15 cellular contexts compared by ENCODE assay signal in genomic region chr4:1535926-1536578, GRCh38.
DNase-seq lines count a peak whose midpoint lies in the region; ATAC-seq, FAIRE-seq and TF ChIP-seq lines count a peak whose summit lies in the region.
"Had no signal": no experiment of that assay in that cellular context is flagged by ENCODE, and none has a peak within 500 bp of the region (broad histone marks: within the 10 kb centered on the region; RNA-seq: fewer than 3 reads in every experiment).

No MANE protein-coding gene starts in this region.

- no peak for TF ChIP-seq RAD21 in HepG2 (CRISPR knock-in tag; IDR thresholded peaks at IDR 0.05)

- FAIRE-seq in HepG2 (lab: Jason Lieb, UNC) (no peak), D721Med (lab: Jason Lieb, UNC) (no peak)
- FAIRE-seq: GM18507, H54 had no signal

- H3K27me3 ChIP-seq in right lobe of liver = no peaks in the 10 kb centered on the region
- peaks cover 14 to 65% of the 10 kb centered on the region in 2 experiments; a peak in 4 of 5 replicates for H3K27me3 ChIP-seq in HepG2 (ENCODE audit: control insufficient read depth in 1 of 2, insufficient read depth in 2 of 2, low read length in 2 of 2)
- peaks cover 34% of the 10 kb centered on the region for H3K27me3 ChIP-seq in lower lobe of right lung (ENCODE audit: low read depth)
- peaks cover 0 to 67% (median 25%) of the 10 kb centered on the region in 7 donors for H3K27me3 ChIP-seq in spleen (replicated peaks in 1 of 7)
- H3K27me3 ChIP-seq: BLaER1 treated with 17β-estradiol and CSF1 and Interleukin-3, amounts not matched to agents 10 nM and 100 nM had no signal

- intact Hi-C loops in right lobe of liver (cut with DNase I) = no loop called here
- intact Hi-C loops in HepG2 (cut with micrococcal nuclease; ENCODE audit: unreplicated experiment) = no loop called here
- intact Hi-C loops in left cardiac atrium (cut with DNase I) = no loop called here
- intact Hi-C loops in lower lobe of right lung (cut with DNase I) = no loop called here
- intact Hi-C loops in spleen (cut with DNase I; ENCODE audit: low total_unique reads) = no loop called here

- H3K27ac Mint-ChIP-seq in stimulated activated memory B cell treated with anti-CD40 and anti-IgM and Interleukin-4, amounts not matched to agents 10 μg/mL and 1 μg/mL and 100 μg/mL, for 72 hours = no peak overlapping the region

- H3K9me3 ChIP-seq in right lobe of liver (no peaks in the 10 kb centered on the region), HepG2 (ENCODE audit: low read length) (no peaks in the 10 kb centered on the region), lower lobe of right lung (no peaks in the 10 kb centered on the region), spleen (no peaks in the 10 kb centered on the region)
- H3K9me3 ChIP-seq: BLaER1 treated with 17β-estradiol and CSF1 and Interleukin-3, amounts not matched to agents 10 nM and 100 nM had no signal

- no peaks in the 10 kb centered on the region for H3K4me1 Mint-ChIP-seq in stimulated activated memory B cell treated with anti-CD40 and anti-IgM and Interleukin-4, amounts not matched to agents 10 μg/mL and 1 μg/mL and 100 μg/mL, for 72 hours

- 85% methylated on average over 5 of the region's 31 CpGs for WGBS in right lobe of liver (ENCODE audit: insufficient coverage, low coverage, low lambda C conversion rate, missing lambda C conversion rate)
- WGBS in HepG2 (ENCODE audit: low lambda C conversion rate) = 54% methylated on average over 12 of the region's 31 CpGs
- 89 to 95% (median 90%) methylated on average over 19 to 31 of the region's 31 CpGs for WGBS in spleen, 5 donors

- in situ Hi-C loops in HepG2 (cut with HindIII; ENCODE audit: extremely low pct_ligation_motif_present, low pct_unique_long_range_greater_than_20kb) = no loop called here

- no peak overlapping the region for H3K4me2 ChIP-seq in HepG2 (ENCODE audit: low read depth, low read length)
- H3K4me2 ChIP-seq: BLaER1 treated with 17β-estradiol and CSF1 and Interleukin-3, amounts not matched to agents 10 nM and 100 nM had no signal

- H3K36me3 ChIP-seq in right lobe of liver (no peaks in the 10 kb centered on the region), HepG2 (replicated peaks in 1 of 2; ENCODE audit: control insufficient read depth in 1 of 2, insufficient read depth in 2 of 2, low read length in 2 of 2) (no peaks in the 10 kb centered on the region), lower lobe of right lung (no peaks in the 10 kb centered on the region), spleen (no peaks in the 10 kb centered on the region)
- H3K36me3 ChIP-seq: BLaER1 treated with 17β-estradiol and CSF1 and Interleukin-3, amounts not matched to agents 10 nM and 100 nM had no signal

- peak in 2 of 3 donors; percentile 12 to 48 for DNase-seq in right lobe of liver
- no peak for DNase-seq in HepG2 (ENCODE audit: low spot score)
- peak; percentile 17 for DNase-seq in left cardiac atrium
- peak; percentile 51 for DNase-seq in lower lobe of right lung
- peak; percentile 69 for DNase-seq in spleen
- DNase-seq in germinal center (ENCODE audit: low spot score) = no peak
- DNase-seq in D721Med (ENCODE audit: insufficient read length, low spot score) = no peak
- DNase-seq: ACHN; CD4-positive, CD25-positive, alpha-beta regulatory T cell; DMS 273 treated with DMSO at 0.1 percent for 48 hours had no signal

- H4K20me1 ChIP-seq in HepG2 (ENCODE audit: insufficient read depth, low read length) = no peaks in the 10 kb centered on the region

- H3K4me1 ChIP-seq in right lobe of liver (no peaks in the 10 kb centered on the region), HepG2 (ENCODE audit: insufficient read depth, low read length) (peaks cover 7% of the 10 kb centered on the region), lower lobe of right lung (no peaks in the 10 kb centered on the region), spleen (no peaks in the 10 kb centered on the region)
- H3K4me1 ChIP-seq: BLaER1 treated with 17β-estradiol and CSF1 and Interleukin-3, amounts not matched to agents 10 nM and 100 nM had no signal

- H3K27ac ChIP-seq in right lobe of liver = no peak overlapping the region
- H3K27ac ChIP-seq in HepG2 (ENCODE audit: extremely low read length, insufficient read depth, low read length) = no peak overlapping the region
- no peak overlapping the region for H3K27ac ChIP-seq in lower lobe of right lung
- H3K27ac ChIP-seq in spleen = no peak overlapping the region
- H3K27ac ChIP-seq: BLaER1 treated with 17β-estradiol and CSF1 and Interleukin-3, amounts not matched to agents 10 nM and 100 nM had no signal

- CTCF ChIA-PET in HepG2 (lab: Yijun Ruan, JAX; ENCODE audit: low intra/inter-chr PET ratio, low total read pairs) = no interaction called here

- POLR2A ChIA-PET in HepG2 (lab: Yijun Ruan, JAX) = no interaction called here

- TF ChIP-seq EP300 in HepG2 (IDR thresholded peaks at IDR 0.05; ENCODE audit: low read depth in 2 of 2, low read length in 2 of 2) (no peak), HepG2 (CRISPR knock-in tag; IDR thresholded peaks at IDR 0.05; ENCODE audit: borderline replicate concordance) (no peak)

- H3K4me3 Mint-ChIP-seq in stimulated activated memory B cell treated with anti-CD40 and anti-IgM and Interleukin-4, amounts not matched to agents 10 μg/mL and 1 μg/mL and 100 μg/mL, for 72 hours = no peak overlapping the region
- H3K4me3 Mint-ChIP-seq: CD4-positive, CD25-positive, alpha-beta regulatory T cell had no signal

- H3K36me3 Mint-ChIP-seq in stimulated activated memory B cell treated with anti-CD40 and anti-IgM and Interleukin-4, amounts not matched to agents 10 μg/mL and 1 μg/mL and 100 μg/mL, for 72 hours = no peaks in the 10 kb centered on the region
- H3K36me3 Mint-ChIP-seq: CD4-positive, CD25-positive, alpha-beta regulatory T cell had no signal

- H3K9ac ChIP-seq in HepG2 (ENCODE audit: insufficient read depth, low read depth, low read length) = no peak overlapping the region
- H3K9ac ChIP-seq: BLaER1 treated with 17β-estradiol and CSF1 and Interleukin-3, amounts not matched to agents 10 nM and 100 nM had no signal

- no peak for TF ChIP-seq CTCF in right lobe of liver (IDR thresholded peaks at IDR 0.05)
- no peak for TF ChIP-seq CTCF in HepG2 (CRISPR knock-in tag; IDR thresholded peaks at IDR 0.05)
- no peak for TF ChIP-seq CTCF in lower lobe of right lung (IDR thresholded peaks at IDR 0.05)
- no peak for TF ChIP-seq CTCF in spleen (IDR thresholded peaks at IDR 0.05 in 8 of 11, conservative IDR thresholded peaks at IDR 0.05 in 3 of 11)
- no peak for TF ChIP-seq CTCF in D721Med (IDR thresholded peaks at IDR 0.05; ENCODE audit: insufficient read depth, missing control alignments)

- H2AFZ ChIP-seq in HepG2 (ENCODE audit: low read length) = no peak overlapping the region

- no TSS peak for BruUV-seq in HepG2 (replicated peaks; lab: Mats Ljungman, UMichigan)

- TF ChIP-seq POLR2A in right lobe of liver (IDR thresholded peaks at IDR 0.05) = no peak
- no peak for TF ChIP-seq POLR2A in HepG2 (IDR thresholded peaks at IDR 0.05; ENCODE audit: insufficient read depth in 1 of 2, low read depth in 2 of 2, low read length in 2 of 2)
- TF ChIP-seq POLR2A in spleen (IDR thresholded peaks at IDR 0.05) = no peak

- H3K79me2 ChIP-seq in HepG2 (ENCODE audit: insufficient read depth, low read length) = no peaks in the 10 kb centered on the region

- H3K9me3 Mint-ChIP-seq in stimulated activated memory B cell treated with anti-CD40 and anti-IgM and Interleukin-4, amounts not matched to agents 10 μg/mL and 1 μg/mL and 100 μg/mL, for 72 hours = no peaks in the 10 kb centered on the region
- H3K9me3 Mint-ChIP-seq: CD4-positive, CD25-positive, alpha-beta regulatory T cell had no signal

- ATAC-seq in right lobe of liver = no peak
- no peak for ATAC-seq in HepG2
- no peak for ATAC-seq in left cardiac atrium
- no peak for ATAC-seq in lower lobe of right lung
- ATAC-seq in stimulated activated memory B cell treated with anti-CD40 and anti-IgM and Interleukin-4, amounts not matched to agents 10 μg/mL and 1 μg/mL and 100 μg/mL, for 72 hours = no peak
- ATAC-seq: HCT116 had no signal

- no peak overlapping the region for H3K4me3 ChIP-seq in right lobe of liver
- H3K4me3 ChIP-seq in HepG2 (replicated peaks in 1 of 3; ENCODE audit: insufficient read depth in 1 of 3, low read depth in 2 of 3, low read length in 3 of 3) = no peak overlapping the region
- H3K4me3 ChIP-seq in lower lobe of right lung = no peak overlapping the region
- H3K4me3 ChIP-seq in spleen = no peak overlapping the region
- H3K4me3 ChIP-seq: BLaER1 treated with 17β-estradiol and CSF1 and Interleukin-3, amounts not matched to agents 10 nM and 100 nM had no signal

- peaks cover 44% of the 10 kb centered on the region for H3K27me3 Mint-ChIP-seq in stimulated activated memory B cell treated with anti-CD40 and anti-IgM and Interleukin-4, amounts not matched to agents 10 μg/mL and 1 μg/mL and 100 μg/mL, for 72 hours

TF ChIP-seq in HepG2, 621 proteins besides CTCF, POLR2A, EP300 and RAD21 (continues in another document):
- no peak for TF ChIP-seq ZNF674 (CRISPR knock-in tag; IDR thresholded peaks at IDR 0.05; ENCODE audit: low read depth)
- no peak for TF ChIP-seq SNAI1 (CRISPR knock-in tag; IDR thresholded peaks at IDR 0.05; ENCODE audit: borderline replicate concordance)
- no peak for TF ChIP-seq RAD51 (IDR thresholded peaks at IDR 0.05; ENCODE audit: borderline replicate concordance)
- TF ChIP-seq DR1 (CRISPR knock-in tag; IDR thresholded peaks at IDR 0.05) = no peak
- TF ChIP-seq ZNF354B (CRISPR knock-in tag; IDR thresholded peaks at IDR 0.05) = no peak
- no peak for TF ChIP-seq MEIS2 (CRISPR knock-in tag; IDR thresholded peaks at IDR 0.05)
- no peak for TF ChIP-seq ZNF792 (CRISPR knock-in tag; IDR thresholded peaks at IDR 0.05)
- no peak for TF ChIP-seq IRF9 (CRISPR knock-in tag; IDR thresholded peaks at IDR 0.05; ENCODE audit: borderline replicate concordance)

Comparison
In these comparisons a context has a peak if more than half of its experiments do, and no peak if none do; other contexts are left out.
1. DNase-seq: peak in right lobe of liver (2 of 3), left cardiac atrium (single experiment), lower lobe of right lung (single experiment) and spleen (single experiment); none in HepG2 (single experiment), germinal center (single experiment) and D721Med (single experiment).